In the genomic region with DNA sequence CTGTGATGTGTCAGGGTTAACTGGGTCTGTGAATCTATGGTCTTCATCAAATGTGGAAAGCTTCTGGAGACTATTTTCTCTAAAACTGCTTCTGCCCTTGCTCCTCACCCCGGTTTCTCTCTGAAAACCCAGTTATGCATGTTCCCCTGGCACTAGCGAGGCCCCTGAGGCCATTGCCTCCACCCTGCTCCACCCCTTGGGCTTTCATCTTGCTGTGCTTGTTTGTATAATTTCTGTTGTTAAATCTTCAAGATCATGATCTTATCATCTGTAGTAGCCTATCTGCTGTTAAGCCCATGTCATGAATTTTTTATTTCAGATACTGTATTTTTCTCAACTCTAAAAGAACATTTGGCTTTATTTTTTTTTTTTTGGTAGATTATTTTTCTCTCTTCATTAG, we compare ENCODE assay signal across 27 cellular contexts.
"Had no signal": no experiment of that assay in that cellular context is flagged by ENCODE, and none has a peak within 500 bp of the region (broad histone marks: within the 10 kb centered on the region; RNA-seq: fewer than 3 reads in every experiment).

No MANE protein-coding gene starts in this region.

- H3K4me3 Mint-ChIP-seq: activated T-cell treated with anti-CD3 and anti-CD28 coated beads, Interleukin-2, amount 50 U/mL, for 24 hours; activated T-helper 17 cell treated with anti-CD3 and anti-CD28 coated beads, Interleukin-2, amount 50 U/mL, for 72 hours; naive thymus-derived CD8-positive, alpha-beta T cell; neural crest cell had no signal

- H3K27ac ChIP-seq: esophagus muscularis mucosa, parathyroid adenoma, right atrium auricular region, suprapubic skin, tibial artery, upper lobe of right lung, WERI-Rb-1 had no signal

- H3K9me3 ChIP-seq: suprapubic skin had no signal

- H3K27me3 ChIP-seq: esophagus muscularis mucosa, right atrium auricular region, suprapubic skin, tibial artery, upper lobe of right lung had no signal

- ATAC-seq: activated CD4-positive, CD25-positive, alpha-beta regulatory T cell treated with anti-CD3 and anti-CD28 coated beads, Interleukin-2, amount 50 U/mL, for 24 hours; activated T-helper 17 cell treated with anti-CD3 and anti-CD28 coated beads, Interleukin-2, amount 50 U/mL, for 72 hours; left colon; naive thymus-derived CD8-positive, alpha-beta T cell; upper lobe of right lung had no signal

- H3K4me1 Mint-ChIP-seq: neural crest cell had no signal

- H3K27ac Mint-ChIP-seq: activated T-cell treated with anti-CD3 and anti-CD28 coated beads, Interleukin-2, amount 50 U/mL, for 24 hours; activated T-helper 17 cell treated with anti-CD3 and anti-CD28 coated beads, Interleukin-2, amount 50 U/mL, for 72 hours had no signal

- H3K4me1 ChIP-seq: esophagus muscularis mucosa, right atrium auricular region, tibial artery, upper lobe of right lung had no signal

- DNase-seq: activated CD4-positive, alpha-beta T cell treated with anti-CD3 and anti-CD28 coated beads for 48 hours; activated CD4-positive, alpha-beta T cell treated with anti-CD3 and anti-CD28 coated beads, Interleukin-2, amount 50 U/mL, for 48 hours; activated CD8-positive, alpha-beta memory T cell treated with anti-CD3 and anti-CD28 coated beads for 24 hours; activated gamma-delta T cell treated with Interleukin-2 at 50 U/mL for 16 hours; activated naive CD4-positive, alpha-beta T cell treated with anti-CD3 and anti-CD28 coated beads, Interleukin-2, amount 50 U/mL, for 16 hours; activated T-cell treated with anti-CD3 and anti-CD28 coated beads, Interleukin-2, amount 50 U/mL, for 24 hours; amniotic stem cell; caudate nucleus; left colon; mammary epithelial cell; midbrain; naive thymus-derived CD8-positive, alpha-beta T cell; nucleus accumbens; stimulated activated CD4-positive, alpha-beta T cell treated with anti-CD3 and anti-CD28 coated beads, Interleukin-15, amount 100 ng/mL, for 24 hours; stimulated activated CD4-positive, alpha-beta T cell treated with anti-CD3 and anti-CD28 coated beads, Interleukin-2, amount 100 ng/mL, for 24 hours; stimulated activated naive CD4-positive, alpha-beta T cell; T-helper 1 cell; tibial artery; upper lobe of right lung; WERI-Rb-1 had no signal

- H3K4me3 ChIP-seq: esophagus muscularis mucosa, right atrium auricular region, suprapubic skin, tibial artery, upper lobe of right lung had no signal

- H3K9me3 Mint-ChIP-seq: activated T-helper 17 cell treated with anti-CD3 and anti-CD28 coated beads, Interleukin-2, amount 50 U/mL, for 72 hours had no signal

- H3K27me3 Mint-ChIP-seq: activated T-cell treated with anti-CD3 and anti-CD28 coated beads, Interleukin-2, amount 50 U/mL, for 24 hours; activated T-helper 17 cell treated with anti-CD3 and anti-CD28 coated beads, Interleukin-2, amount 50 U/mL, for 72 hours; naive thymus-derived CD8-positive, alpha-beta T cell had no signal
